8 cellular contexts compared by ENCODE assay signal in genomic region chr21:46286668-46286982, GRCh38. TPM values are rescaled to one million over a fixed set of nuclear protein-coding genes. Genes with fewer than 3 reads are reported as not detected.
DNase-seq lines count a peak whose midpoint lies in the region; ATAC-seq and TF ChIP-seq lines count a peak whose summit lies in the region.

No MANE protein-coding gene starts in this region.

- peak overlapping the region; percentile 69 for H3K4me3 ChIP-seq in PC-9
- peak overlapping the region; percentile 85 to 98 (median 96) for H3K4me3 ChIP-seq in esophagus squamous epithelium
- H3K4me3 ChIP-seq in psoas muscle = peak overlapping the region; percentile 93

- H3K9me3 ChIP-seq in PC-9 (ENCODE audit: insufficient read depth, low read depth) (no peaks in the 10 kb centered on the region), esophagus squamous epithelium (no peaks in the 10 kb centered on the region), psoas muscle (no peaks in the 10 kb centered on the region)

- POLR2A ChIA-PET in PC-9 (lab: Charles Lee; ENCODE audit: unreplicated experiment) = no interaction called here

- H3K36me3 ChIP-seq in PC-9 (ENCODE audit: low read depth) (no peaks in the 10 kb centered on the region; the same call in 1 of the 2 replicates), esophagus squamous epithelium (peaks cover 0 to 31% (median 0%) of the 10 kb centered on the region in 3 donors), psoas muscle (ENCODE audit: insufficient read depth in 1 of 2, low read depth in 1 of 2) (peaks cover 3 to 58% of the 10 kb centered on the region in 2 donors)

- peaks cover 8% of the 10 kb centered on the region; the same call in 1 of the 2 replicates for H4K20me1 ChIP-seq in PC-9 (ENCODE audit: insufficient read depth)

- CTCF ChIA-PET in PC-9 (lab: Charles Lee) = no interaction called here

- peak in 1 of 4 donors; percentile 7 for ATAC-seq in psoas muscle
- ATAC-seq in HG03039 (IDR thresholded peaks at IDR 0.05; ENCODE audit: unreplicated experiment) = no peak

- peaks cover 17% of the 10 kb centered on the region; the same call in 1 of the 2 replicates for H3F3A ChIP-seq in PC-9 (ENCODE audit: insufficient read depth, low read depth)

- peak overlapping the region; percentile 77 for H2AFZ ChIP-seq in PC-9

- intact Hi-C loops in PC-9 (cut with micrococcal nuclease; ENCODE audit: unreplicated experiment) (loop anchor here (1.0 to 10.0 kb wide), 2 partner anchors 38 to 142 kb away; partner anchors contain the start of gene PCNT), esophagus squamous epithelium (cut with DNase I) (no loop called here), psoas muscle (cut with DNase I) (loop anchor here (10.0 kb wide), 2 partner anchors 48 to 142 kb away; no protein-coding TSS in a partner anchor)

- H3K27me3 ChIP-seq in PC-9 (ENCODE audit: insufficient read depth, low read depth) (no peaks in the 10 kb centered on the region), esophagus squamous epithelium (no peaks in the 10 kb centered on the region), psoas muscle (ENCODE audit: insufficient read depth in 3 of 3, low read length in 2 of 3) (no peaks in the 10 kb centered on the region)

- H3K79me2 ChIP-seq in PC-9 (ENCODE audit: low read depth) = peaks cover 37% of the 10 kb centered on the region

- H3K27ac ChIP-seq in PC-9 (peak overlapping the region; percentile 70), esophagus squamous epithelium (peak overlapping the region; percentile 96 to 99 (median 98)), psoas muscle (peak overlapping the region; percentile 96)

- DNase-seq in NCI-H524 treated with DMSO at 0.1 percent for 48 hours (lab: John Stamatoyannopoulos, UW) (peak; percentile 25), NCI-H524 (lab: John Stamatoyannopoulos, UW) (no peak), PC-9 (no peak), esophagus squamous epithelium (lab: John Stamatoyannopoulos, UW) (no peak), psoas muscle (no peak), CD1c-positive myeloid dendritic cell (ENCODE audit: extremely low spot score) (no peak), T-helper 9 cell (no peak)

- H3K4me2 ChIP-seq in PC-9 = peak overlapping the region; percentile 94

- no peak for TF ChIP-seq POLR2A in esophagus squamous epithelium (IDR thresholded peaks at IDR 0.05)

- WGBS in esophagus squamous epithelium, 2 donors = 1% methylated on average over 11 to 12 of the region's 12 CpGs
- WGBS in psoas muscle, 3 donors = 0 to 1% (median 0%) methylated on average over 12 of the region's 12 CpGs

- BruUV-seq in PC-9 (replicated peaks; lab: Mats Ljungman, UMichigan) = no TSS peak

- no peaks in the 10 kb centered on the region for H3K9me2 ChIP-seq in PC-9 (ENCODE audit: insufficient read depth)

- H3K4me1 ChIP-seq in PC-9 (replicated peaks; ENCODE audit: insufficient read depth) = peaks cover 29% of the 10 kb centered on the region
- H3K4me1 ChIP-seq in esophagus squamous epithelium = peaks cover 20 to 49% (median 31%) of the 10 kb centered on the region in 3 donors
- H3K4me1 ChIP-seq in psoas muscle = peaks cover 46% of the 10 kb centered on the region

- TF ChIP-seq CTCF in PC-9 (conservative IDR thresholded peaks at IDR 0.05) (no peak), esophagus squamous epithelium (IDR thresholded peaks at IDR 0.05) (no peak), psoas muscle (IDR thresholded peaks at IDR 0.05) (no peak)

RNA-seq across cellular contexts. Expression of gene YBEY, which starts 0.5 kb away (rescaled TPM):
- total RNA-seq in PC-9 (2021) = 13.8 and 17.3 TPM in 2 replicates
- total RNA-seq in esophagus squamous epithelium = 10 to 100 TPM in 3 of 4 donors, 1 to 10 TPM in 1; 4.7 to 17.9 (median 11.7) TPM
- total RNA-seq in psoas muscle = 10 to 100 TPM in 1 of 4 donors, 1 to 10 TPM in 3; 4.7 to 11.0 (median 7.1) TPM
- 10 to 100 TPM; 12.2 to 18.2 (median 14.8) TPM for polyA plus RNA-seq in psoas muscle

RNA-seq across cellular contexts. Expression of gene MCM3AP, which starts 1.2 kb away (rescaled TPM):
- 57.8 and 69.6 TPM in 2 replicates for total RNA-seq in PC-9 (2021)
- 10 to 100 TPM; 31.3 to 72.7 (median 63.2) TPM for total RNA-seq in esophagus squamous epithelium
- total RNA-seq in psoas muscle = 100 to 1,000 TPM in 1 of 4 donors, 10 to 100 TPM in 3; 70.4 to 102 (median 89.7) TPM
- polyA plus RNA-seq in psoas muscle = 100 to 1,000 TPM in 1 of 3 donors, 10 to 100 TPM in 2; 44.0 to 104 (median 49.6) TPM

RNA-seq across cellular contexts. Expression of gene C21orf58, which starts 37.0 kb away (rescaled TPM):
- total RNA-seq in PC-9 (2021) (28.9 and 30.7 TPM in 2 replicates), esophagus squamous epithelium (1 to 10 TPM; 2.1 to 4.4 (median 2.7) TPM), psoas muscle (1 to 10 TPM in 3 of 4 donors, under 1 TPM in 1; 0.49 to 3.0 (median 1.1) TPM)
- polyA plus RNA-seq in psoas muscle = 1 to 10 TPM in 1 of 3 donors, under 1 TPM in 2; 0.38 to 2.3 (median 0.47) TPM

RNA-seq across cellular contexts. Expression of gene PCNT, which starts 37.3 kb away (rescaled TPM):
- 33.4 and 33.6 TPM in 2 replicates for total RNA-seq in PC-9 (2021)
- total RNA-seq in esophagus squamous epithelium = 10 to 100 TPM; 26.8 to 38.7 (median 29.9) TPM
- total RNA-seq in psoas muscle = 100 to 1,000 TPM in 3 of 4 donors, 10 to 100 TPM in 1; 99.4 to 642 (median 295) TPM
- 100 to 1,000 TPM; 118 to 294 (median 248) TPM for polyA plus RNA-seq in psoas muscle

RNA-seq across cellular contexts. Expression of gene LSS, which starts 58.1 kb away (rescaled TPM):
- total RNA-seq in PC-9 (2021) (69.0 and 92.3 TPM in 2 replicates), esophagus squamous epithelium (100 to 1,000 TPM in 3 of 4 donors, 10 to 100 TPM in 1; 55.5 to 131 (median 115) TPM), psoas muscle (10 to 100 TPM; 24.8 to 31.5 (median 30.4) TPM)
- 10 to 100 TPM; 10.7 to 19.3 (median 14.4) TPM for polyA plus RNA-seq in psoas muscle
